In genomic region chr7:134031835-134032617, GRCh38 we compare ENCODE assay signal across 12 cellular contexts.
A peak's percentile ranks its signal among the peaks of the same experiment; 100 is the strongest.
DNase-seq lines count a peak whose midpoint lies in the region; ATAC-seq and TF ChIP-seq lines count a peak whose summit lies in the region.
"Had no signal": no experiment of that assay in that cellular context is flagged by ENCODE, and none has a peak within 500 bp of the region (broad histone marks: within the 10 kb centered on the region; RNA-seq: fewer than 3 reads in every experiment).

No MANE protein-coding gene starts in this region.

- no peaks in the 10 kb centered on the region for H3K36me3 ChIP-seq in CD8-positive, alpha-beta memory T cell (ENCODE audit: insufficient read depth, low read length)
- H3K36me3 ChIP-seq in KMS-11 (ENCODE audit: insufficient read depth) (no peaks in the 10 kb centered on the region), SJCRH30 (no peaks in the 10 kb centered on the region), heart right ventricle (no peaks in the 10 kb centered on the region), mucosa of descending colon (ENCODE audit: low read depth) (no peaks in the 10 kb centered on the region)
- H3K36me3 ChIP-seq: neutrophil had no signal

- H3K9ac ChIP-seq in KMS-11, result no peak overlapping the region

- H3K9me3 ChIP-seq in CD8-positive, alpha-beta memory T cell (ENCODE audit: low read length), result no peaks in the 10 kb centered on the region
- H3K9me3 ChIP-seq in SJCRH30 (replicated peaks), result no peaks in the 10 kb centered on the region
- H3K9me3 ChIP-seq in heart right ventricle, result no peaks in the 10 kb centered on the region
- peaks cover 12% of the 10 kb centered on the region for H3K9me3 ChIP-seq in mucosa of descending colon
- H3K9me3 ChIP-seq: neutrophil had no signal

- DNase-seq in CD8-positive, alpha-beta memory T cell, result peak in 3 of 5 donors; percentile 1 to 62 (median 57)
- DNase-seq in SJCRH30, result peak; percentile 93 to 97
- peak in 1 of 2 donors; percentile 20 for DNase-seq in heart right ventricle
- DNase-seq in mucosa of descending colon, result no peak
- no peak for DNase-seq in stimulated activated CD4-positive, alpha-beta T cell treated with anti-CD3 and anti-CD28 coated beads, Interleukin-2, amount 100 ng/mL, for 48 hours
- DNase-seq: CD4-positive, alpha-beta T cell; NCI-H446 treated with DMSO at 0.1 percent for 48 hours; stimulated activated CD4-positive, alpha-beta T cell treated with anti-CD3 and anti-CD28 coated beads, Interleukin-1b, Interleukin-23, amount 100 ng/mL, for 48 hours had no signal

- no peak overlapping the region for H2AFZ ChIP-seq in KMS-11 (ENCODE audit: low read depth)

- no peaks in the 10 kb centered on the region for H3K9me3 Mint-ChIP-seq in CD8-positive, alpha-beta memory T cell
- H3K9me3 Mint-ChIP-seq: CD4-positive, alpha-beta T cell had no signal

- H3K36me3 Mint-ChIP-seq in CD8-positive, alpha-beta memory T cell, result peaks cover 5 to 12% (median 10%) of the 10 kb centered on the region in 3 donors

- H3K27me3 ChIP-seq in CD8-positive, alpha-beta memory T cell (ENCODE audit: insufficient read depth, low read length, poor library complexity, severe bottlenecking), result no peaks in the 10 kb centered on the region
- H3K27me3 ChIP-seq in KMS-11 (ENCODE audit: insufficient read depth, low read depth) (no peaks in the 10 kb centered on the region), SJCRH30 (no peaks in the 10 kb centered on the region), heart right ventricle (no peaks in the 10 kb centered on the region)
- H3K27me3 ChIP-seq: neutrophil had no signal

- CTCF ChIA-PET in CD8-positive, alpha-beta memory T cell (lab: Charles Lee), result interaction anchor here (0.9 kb wide), 1 partner anchor 26 kb away, joined by 3 read pairs; no protein-coding TSS in a partner anchor

- WGBS in heart right ventricle, 2 donors, result 47 to 54% methylated on average over 3 of the region's 3 CpGs

- no peak overlapping the region for H3K27ac ChIP-seq in CD8-positive, alpha-beta memory T cell (ENCODE audit: low read depth, low read length)
- no peak overlapping the region for H3K27ac ChIP-seq in KMS-11
- H3K27ac ChIP-seq in SJCRH30, result peak overlapping the region; percentile 72
- H3K27ac ChIP-seq in heart right ventricle, result no peak overlapping the region
- H3K27ac ChIP-seq: neutrophil had no signal

- no peaks in the 10 kb centered on the region for H3K4me1 ChIP-seq in CD8-positive, alpha-beta memory T cell (ENCODE audit: insufficient read depth, low read length)
- H3K4me1 ChIP-seq in KMS-11 (ENCODE audit: low read depth, poor library complexity, severe bottlenecking) (peaks cover 5% of the 10 kb centered on the region), SJCRH30 (peaks cover 14% of the 10 kb centered on the region), heart right ventricle (peaks cover 0 to 3% (median 0%) of the 10 kb centered on the region in 9 donors), mucosa of descending colon (ENCODE audit: low read depth) (no peaks in the 10 kb centered on the region)

- intact Hi-C loops in heart right ventricle (cut with DNase I) (no loop called here), mucosa of descending colon (cut with DNase I, micrococcal nuclease) (no loop called here)

- no peak overlapping the region for H3K4me3 ChIP-seq in CD8-positive, alpha-beta memory T cell (ENCODE audit: low read length)
- H3K4me3 ChIP-seq in KMS-11 (IDR thresholded peaks at IDR 0.05; ENCODE audit: insufficient read depth, low read depth, low read length) (no peak overlapping the region), SJCRH30 (no peak overlapping the region), heart right ventricle (no peak overlapping the region), mucosa of descending colon (no peak overlapping the region)

- peak overlapping the region in 2 of 7 donors; percentile 29 to 42 for H3K4me3 Mint-ChIP-seq in CD8-positive, alpha-beta memory T cell
- H3K4me3 Mint-ChIP-seq: CD4-positive, alpha-beta T cell had no signal

- ATAC-seq in heart right ventricle (peak in 7 of 8 donors; percentile 40 to 94 (median 77)), mucosa of descending colon (no peak), GM21526 (IDR thresholded peaks at IDR 0.05; ENCODE audit: low FRiP score, unreplicated experiment) (no peak), GM18909 (IDR thresholded peaks at IDR 0.05; ENCODE audit: poor library complexity, unreplicated experiment) (no peak)

- no peaks in the 10 kb centered on the region for H3K27me3 Mint-ChIP-seq in CD8-positive, alpha-beta memory T cell
- H3K27me3 Mint-ChIP-seq: CD4-positive, alpha-beta T cell had no signal

- TF ChIP-seq CTCF in KMS-11 (conservative IDR thresholded peaks at IDR 0.05; ENCODE audit: low read depth, low read length) (peak; percentile 44), heart right ventricle (IDR thresholded peaks at IDR 0.05) (peak in 1 of 9 donors; percentile 12), mucosa of descending colon (IDR thresholded peaks at IDR 0.05) (no peak)

- peaks cover 21 to 25% (median 23%) of the 10 kb centered on the region in 3 donors for H3K4me1 Mint-ChIP-seq in CD8-positive, alpha-beta memory T cell

- H3K4me2 ChIP-seq in KMS-11, result no peak overlapping the region

- POLR2A ChIA-PET in CD8-positive, alpha-beta memory T cell (lab: Charles Lee), result no interaction called here

- H4K20me1 ChIP-seq in KMS-11 (ENCODE audit: insufficient read depth), result no peaks in the 10 kb centered on the region

- H3K79me2 ChIP-seq in KMS-11 (ENCODE audit: insufficient read depth, low read depth), result no peaks in the 10 kb centered on the region

- H3K27ac Mint-ChIP-seq in CD8-positive, alpha-beta memory T cell, result peak overlapping the region in 5 of 8 donors; percentile 20 to 76 (median 69)
- H3K27ac Mint-ChIP-seq: CD4-positive, alpha-beta T cell had no signal

Comparison
In these comparisons a context has a peak if more than half of its experiments do, and no peak if none do; other contexts are left out.
1. DNase-seq: peak in CD8-positive, alpha-beta memory T cell (3 of 5) and SJCRH30 (2 of 2); none in mucosa of descending colon (0 of 3) and stimulated activated CD4-positive, alpha-beta T cell treated with anti-CD3 and anti-CD28 coated beads, Interleukin-2, amount 100 ng/mL, for 48 hours (0 of 2).
2. ATAC-seq: peak in heart right ventricle (7 of 8); none in mucosa of descending colon (single experiment), GM21526 (single experiment) and GM18909 (single experiment).